In genomic region chr6:43407296-43407695, GRCh38 we compare ENCODE assay signal across 27 cellular contexts. TPM values are rescaled to one million over a fixed set of nuclear protein-coding genes. Genes with fewer than 3 reads are reported as not detected.
DNase-seq lines count a peak whose midpoint lies in the region; ATAC-seq, FAIRE-seq and TF ChIP-seq lines count a peak whose summit lies in the region.
"Had no signal": no experiment of that assay in that cellular context is flagged by ENCODE, and none has a peak within 500 bp of the region (broad histone marks: within the 10 kb centered on the region; RNA-seq: fewer than 3 reads in every experiment).

No MANE protein-coding gene starts in this region.

- H3K27ac Mint-ChIP-seq in T-helper 17 cell, result peak overlapping the region; percentile 49
- H3K27ac Mint-ChIP-seq: CD14-positive monocyte; CD4-positive, alpha-beta memory T cell had no signal

- TF ChIP-seq CTCF in adrenal gland (IDR thresholded peaks at IDR 0.05), result no peak
- no peak for TF ChIP-seq CTCF in H1 (IDR thresholded peaks at IDR 0.05; ENCODE audit: control extremely low read depth in 1 of 3, insufficient read depth in 1 of 3, low read depth in 1 of 3, low read length in 3 of 3)

- H2AK5ac ChIP-seq in H1 (ENCODE audit: low read depth, low read length), result no peak overlapping the region

- H3K9ac ChIP-seq in H1 (replicated peaks in 1 of 4; ENCODE audit: extremely low read depth in 1 of 4, low read depth in 3 of 4, low read length in 3 of 4), result no peak overlapping the region
- H3K9ac ChIP-seq: BLaER1 had no signal

- 46 to 61% (median 52%) methylated on average over 1 of the region's 1 CpG for WGBS in adrenal gland, 4 donors
- WGBS in H1 (ENCODE audit: extremely low coverage in 1 of 2, insufficient coverage in 1 of 2, insufficient read length in 1 of 2, insufficient replicate concordance in 2 of 2, low coverage in 1 of 2, low lambda C conversion rate in 2 of 2, missing lambda C conversion rate in 1 of 2), 2 experiments, result 100% methylated on average over 1 of the region's 1 CpG; no CpG with 5 or more reads in 1 of the 2 experiments

- TF ChIP-seq RAD21 in H1 (IDR thresholded peaks at IDR 0.05 in 1 of 2, conservative IDR thresholded peaks at IDR 0.05 in 1 of 2; ENCODE audit: low read depth in 2 of 2, low read length in 2 of 2), result no peak

- H2BK120ac ChIP-seq in H1 (replicated peaks; ENCODE audit: low read depth, low read length), result no peak overlapping the region

- no peak overlapping the region for H4K91ac ChIP-seq in H1 (replicated peaks; ENCODE audit: insufficient read length, low read length)

- no peak for TF ChIP-seq POLR2A in adrenal gland (IDR thresholded peaks at IDR 0.05)
- no peak for TF ChIP-seq POLR2A in H1 (IDR thresholded peaks at IDR 0.05; ENCODE audit: control extremely low read depth in 1 of 2, low read depth in 2 of 2, low read length in 2 of 2)

- peaks cover 0 to 8% of the 10 kb centered on the region in 2 donors for H3K4me1 ChIP-seq in adrenal gland (replicated peaks in 1 of 2)
- no peaks in the 10 kb centered on the region for H3K4me1 ChIP-seq in H1 (replicated peaks in 1 of 4; ENCODE audit: control insufficient read depth in 3 of 4, insufficient read depth in 4 of 4, low read length in 3 of 4)
- H3K4me1 ChIP-seq: BE2C, BLaER1 had no signal

- FAIRE-seq in H1 (lab: Jason Lieb, UNC), result no peak
- FAIRE-seq: A204.1, GM12878, GM12892, GM18507 had no signal

- H3K9me3 ChIP-seq in T-helper 17 cell (ENCODE audit: control insufficient read depth, low read length, poor library complexity, severe bottlenecking), result no peaks in the 10 kb centered on the region
- no peaks in the 10 kb centered on the region for H3K9me3 ChIP-seq in adrenal gland (replicated peaks in 1 of 3)
- no peaks in the 10 kb centered on the region for H3K9me3 ChIP-seq in H1 (ENCODE audit: insufficient read depth in 2 of 2, low read depth in 1 of 2, low read length in 1 of 2)
- H3K9me3 ChIP-seq in MG63, result no peaks in the 10 kb centered on the region
- H3K9me3 ChIP-seq: BE2C had no signal

- H3K36me3 ChIP-seq in adrenal gland (replicated peaks in 1 of 2) (no peaks in the 10 kb centered on the region), H1 (ENCODE audit: control insufficient read depth in 2 of 4, insufficient read depth in 4 of 4, low read length in 3 of 4) (no peaks in the 10 kb centered on the region), MG63 (no peaks in the 10 kb centered on the region)
- H3K36me3 ChIP-seq: BE2C, BLaER1 had no signal

- H4K5ac ChIP-seq in H1 (ENCODE audit: insufficient read length, low read depth, low read length), result no peak overlapping the region

- H3K14ac ChIP-seq in H1 (ENCODE audit: insufficient read length), result no peak overlapping the region

- no peak overlapping the region for H2BK12ac ChIP-seq in H1 (ENCODE audit: low read depth, low read length)

- POLR2A ChIA-PET in H1 (lab: Charles Lee; ENCODE audit: partially characterized antibody), result no interaction called here

- H3K79me1 ChIP-seq in H1 (ENCODE audit: low read depth, low read length), result no peaks in the 10 kb centered on the region

- H3K56ac ChIP-seq in H1 (replicated peaks; ENCODE audit: insufficient read length, low read depth, low read length), result no peak overlapping the region

- no peak overlapping the region for H2BK5ac ChIP-seq in H1 (ENCODE audit: low read depth, low read length)

- H3K23me2 ChIP-seq in H1 (ENCODE audit: low read depth, low read length), result no peaks in the 10 kb centered on the region

- no peak overlapping the region for H3K27ac ChIP-seq in adrenal gland
- no peak overlapping the region for H3K27ac ChIP-seq in H1 (ENCODE audit: low read depth, low read length)
- H3K27ac ChIP-seq: BLaER1 had no signal

- H2BK15ac ChIP-seq in H1 (ENCODE audit: low read length), result peak overlapping the region; percentile 12; the same call in 1 of the 2 replicates

- no peaks in the 10 kb centered on the region for H4K20me1 ChIP-seq in H1 (replicated peaks in 1 of 2; ENCODE audit: control insufficient read depth in 1 of 2, insufficient read depth in 2 of 2, low read length in 2 of 2)
- H4K20me1 ChIP-seq: BLaER1 had no signal

- no peak overlapping the region for H4K8ac ChIP-seq in H1 (ENCODE audit: extremely low read depth, insufficient read depth, low read length)

- peaks cover 36% of the 10 kb centered on the region for H3K27me3 Mint-ChIP-seq in T-helper 17 cell

- CTCF ChIA-PET in H1 (lab: Charles Lee; ENCODE audit: partially characterized antibody), result no interaction called here

- H3K4me3 ChIP-seq in adrenal gland (no peak overlapping the region), H1 (ENCODE audit: extremely low read depth in 1 of 4, insufficient read depth in 2 of 4, low read depth in 3 of 4, low read length in 4 of 4) (no peak overlapping the region), MG63 (no peak overlapping the region)
- H3K4me3 ChIP-seq: BLaER1, GM12878 had no signal

- H3K4me2 ChIP-seq in H1 (ENCODE audit: insufficient read depth in 1 of 2, low read depth in 2 of 2, low read length in 2 of 2), result no peak overlapping the region
- H3K4me2 ChIP-seq: BLaER1 had no signal

- no peaks in the 10 kb centered on the region for H3K4me1 Mint-ChIP-seq in T-helper 17 cell
- H3K4me1 Mint-ChIP-seq: CD14-positive monocyte; CD4-positive, alpha-beta memory T cell; CD8-positive, alpha-beta memory T cell had no signal

- no peak overlapping the region for H3K23ac ChIP-seq in H1 (ENCODE audit: insufficient read length)

- DNase-seq in T-helper 17 cell (no peak), adrenal gland (peak in 6 of 7 donors; percentile 29 to 64 (median 42)), H1 (ENCODE audit: low read depth in 1 of 2, low spot score in 2 of 2) (no peak), ureter (ENCODE audit: low spot score) (no peak), MG63 (no peak)
- DNase-seq: 8988T; ACHN; BE2C; C1 segment of cervical spinal cord; CD4-positive, alpha-beta memory T cell; CD4-positive, CD25-positive, alpha-beta regulatory T cell; CD8-positive, alpha-beta memory T cell; COR-L47; DMS 273 treated with DMSO at 0.1 percent for 48 hours; DMS153; DMS53; DMS79; DND-41; EL; GDM1 had no signal

- H3K27me3 ChIP-seq in adrenal gland, result no peaks in the 10 kb centered on the region
- H3K27me3 ChIP-seq in H1 (replicated peaks in 1 of 4; ENCODE audit: control insufficient read depth in 3 of 4, extremely low read depth in 1 of 4, insufficient read depth in 3 of 4, low read length in 3 of 4), result no peaks in the 10 kb centered on the region
- no peaks in the 10 kb centered on the region for H3K27me3 ChIP-seq in MG63
- H3K27me3 ChIP-seq: BE2C, BLaER1 had no signal

- intact Hi-C loops in adrenal gland (cut with DNase I), result no loop called here

- H3K4ac ChIP-seq in H1 (replicated peaks; ENCODE audit: insufficient read length, low read depth, low read length), result no peak overlapping the region

- no peak for TF ChIP-seq EP300 in H1 (IDR thresholded peaks at IDR 0.05; ENCODE audit: borderline replicate concordance in 1 of 2, low read depth in 2 of 2, low read length in 2 of 2)

- H3K36me3 Mint-ChIP-seq in T-helper 17 cell (ENCODE audit: low read depth), result peaks cover 4% of the 10 kb centered on the region
- H3K36me3 Mint-ChIP-seq: CD14-positive monocyte had no signal

- H3K18ac ChIP-seq in H1 (ENCODE audit: extremely low read depth, low read length), result no peak overlapping the region

- no peak overlapping the region for H2BK20ac ChIP-seq in H1 (ENCODE audit: low read length)

- no peak overlapping the region for H2AFZ ChIP-seq in H1 (ENCODE audit: low read length)

- no peak overlapping the region for H3K4me3 Mint-ChIP-seq in T-helper 17 cell
- H3K4me3 Mint-ChIP-seq: CD14-positive monocyte; CD4-positive, alpha-beta memory T cell; CD4-positive, CD25-positive, alpha-beta regulatory T cell; CD8-positive, alpha-beta memory T cell had no signal

- ATAC-seq in T-helper 17 cell (no peak), HG02798 (IDR thresholded peaks at IDR 0.05; ENCODE audit: poor library complexity, unreplicated experiment) (no peak)
- ATAC-seq: GM12878 had no signal

- no peaks in the 10 kb centered on the region for H3K79me2 ChIP-seq in H1 (ENCODE audit: control insufficient read depth in 1 of 2, insufficient read depth in 2 of 2, low read length in 2 of 2)

RNA-seq across cellular contexts. Expression of gene ABCC10, which starts 20.0 kb away (rescaled TPM):
- total RNA-seq in T-helper 17 cell (10 to 100 TPM; 51.0 to 70.7 TPM), adrenal gland (10 to 100 TPM; 19.1 to 40.0 (median 23.9) TPM), ureter (52.7 TPM)
- polyA plus RNA-seq in adrenal gland (100 to 1,000 TPM in 1 of 3 donors, 10 to 100 TPM in 1, 1 to 10 TPM in 1; 8.5 to 123 (median 70.7) TPM), H1 (2011; rRNA removed) (15.5 and 22.3 TPM in 2 replicates)
- total RNA-seq in H1 (2021; fragmentation: NEBNext Ultra II Directional; extraction: Animal tissue kit (Norgen Biotek cat#: 25700)), result 21.0 and 24.6 TPM in 2 replicates
- polyA plus RNA-seq in H1 (2011; cell fraction: cytosol; rRNA removed), result 13.9 TPM
- 52.6 TPM for polyA plus RNA-seq in H1 (2011; cell fraction: nucleus; rRNA removed)
- polyA plus RNA-seq in H1 (2012, experiment 1 of 2), result 15.1 to 19.4 TPM (median 15.8 TPM) in 4 replicates
- 16.5 TPM for polyA plus RNA-seq in H1 (2012, experiment 2 of 2)
- 20.3 TPM for polyA plus RNA-seq in H1 (2013, experiment 1 of 2)
- 19.2 TPM for polyA plus RNA-seq in H1 (2013, experiment 2 of 2)
- 10.9 and 14.8 TPM in 2 replicates for polyA minus RNA-seq in H1 (2011; rRNA and poly(A)+ RNA removed)
- polyA minus RNA-seq in H1 (2011; cell fraction: cytosol; rRNA and poly(A)+ RNA removed), result 11.5 TPM
- polyA minus RNA-seq in H1 (2011; cell fraction: nucleus; rRNA and poly(A)+ RNA removed), result 25.2 TPM
- total RNA-seq in MG63 (2014; rRNA removed; shearing (Covaris generic); ENCODE audit: low replicate concordance), result 2.1 and 3.5 TPM in 2 replicates

RNA-seq across cellular contexts. Expression of gene ZNF318, which starts 37.8 kb away (rescaled TPM):
- total RNA-seq in T-helper 17 cell (10 to 100 TPM; 22.5 to 24.0 TPM), adrenal gland (10 to 100 TPM; 12.0 to 19.3 (median 14.2) TPM), ureter (14.7 TPM)
- polyA plus RNA-seq in adrenal gland (10 to 100 TPM in 1 of 3 donors, 1 to 10 TPM in 2; 5.9 to 13.8 (median 9.2) TPM), H1 (2011; rRNA removed) (10.2 and 11.1 TPM in 2 replicates)
- 22.1 and 22.3 TPM in 2 replicates for total RNA-seq in H1 (2021; fragmentation: NEBNext Ultra II Directional; extraction: Animal tissue kit (Norgen Biotek cat#: 25700))
- polyA plus RNA-seq in H1 (2011; cell fraction: cytosol; rRNA removed), result 10.2 TPM
- polyA plus RNA-seq in H1 (2011; cell fraction: nucleus; rRNA removed), result 27.1 TPM
- polyA plus RNA-seq in H1 (2012, experiment 1 of 2), result 8.5 to 12.2 TPM (median 10.9 TPM) in 4 replicates
- 1.4 TPM for polyA plus RNA-seq in H1 (2012, experiment 2 of 2)
- 13.6 TPM for polyA plus RNA-seq in H1 (2013, experiment 1 of 2)
- polyA plus RNA-seq in H1 (2013, experiment 2 of 2), result 12.2 TPM
- 29.7 and 32.2 TPM in 2 replicates for polyA minus RNA-seq in H1 (2011; rRNA and poly(A)+ RNA removed)
- polyA minus RNA-seq in H1 (2011; cell fraction: cytosol; rRNA and poly(A)+ RNA removed), result 14.8 TPM
- 19.5 TPM for polyA minus RNA-seq in H1 (2011; cell fraction: nucleus; rRNA and poly(A)+ RNA removed)
- 1.2 and 1.3 TPM in 2 replicates for total RNA-seq in MG63 (2014; rRNA removed; shearing (Covaris generic); ENCODE audit: low replicate concordance)

RNA-seq across cellular contexts. Expression of gene DLK2, which starts 48.1 kb away (rescaled TPM):
- under 1 TPM; 0.25 to 0.89 TPM for total RNA-seq in T-helper 17 cell
- total RNA-seq in adrenal gland, result 1 to 10 TPM in 3 of 8 donors, under 1 TPM in 2, not detected in 3; 0.14 to 3.9 (median 1.5) TPM
- polyA plus RNA-seq in adrenal gland, result 1 to 10 TPM in 1 of 3 donors, under 1 TPM in 1, not detected in 1; 0.64 to 1.0 TPM
- total RNA-seq in H1 (2021; fragmentation: NEBNext Ultra II Directional; extraction: Animal tissue kit (Norgen Biotek cat#: 25700)), result 0.37 and 0.67 TPM in 2 replicates
- polyA plus RNA-seq in H1 (2011; rRNA removed), result 0.80 and 1.6 TPM in 2 replicates
- 1.0 TPM for polyA plus RNA-seq in H1 (2011; cell fraction: cytosol; rRNA removed)
- polyA plus RNA-seq in H1 (2011; cell fraction: nucleus; rRNA removed), result 1.2 TPM
- polyA plus RNA-seq in H1 (2012, experiment 1 of 2), result 0.25 to 0.88 TPM (median 0.55 TPM) in 4 replicates
- 1.2 TPM for polyA plus RNA-seq in H1 (2012, experiment 2 of 2)
- polyA plus RNA-seq in H1 (2013, experiment 1 of 2), result 0.47 TPM
- polyA plus RNA-seq in H1 (2013, experiment 2 of 2), result 0.37 TPM
- polyA minus RNA-seq in H1 (2011; rRNA and poly(A)+ RNA removed), result 0.15 and 0.22 TPM in 2 replicates
- not detected for polyA minus RNA-seq in H1 (2011; cell fraction: cytosol; rRNA and poly(A)+ RNA removed)
- polyA minus RNA-seq in H1 (2011; cell fraction: nucleus; rRNA and poly(A)+ RNA removed), result not detected
- total RNA-seq in ureter, result 3.2 TPM
- total RNA-seq in MG63 (2014; rRNA removed; shearing (Covaris generic); ENCODE audit: low replicate concordance), result 1.5 TPM in 1 of 2 replicates, not detected in the other
- polyA plus RNA-seq: CD14-positive monocyte had no signal

Comparison
In these comparisons a context has a peak if more than half of its experiments do, and no peak if none do; other contexts are left out.
1. DNase-seq: peak in adrenal gland (6 of 7); none in T-helper 17 cell (0 of 3), H1 (0 of 2), ureter (single experiment) and MG63 (single experiment).